Comparison of ENCODE assay signal across 24 cellular contexts in genomic region chr1:100730130-100730529, GRCh38. TPM values are rescaled to one million over a fixed set of nuclear protein-coding genes. Genes with fewer than 3 reads are reported as not detected.
"Had no signal": no experiment of that assay in that cellular context is flagged by ENCODE, and none has a peak within 500 bp of the region (broad histone marks: within the 10 kb centered on the region; RNA-seq: fewer than 3 reads in every experiment).

No MANE protein-coding gene starts in this region.

- H3K27me3 ChIP-seq: adrenal gland, left lung, thyroid gland, upper lobe of right lung had no signal

- H3K36me3 ChIP-seq: left lung, thyroid gland, upper lobe of right lung, WERI-Rb-1 had no signal

- H3K9me3 ChIP-seq: adrenal gland, left lung, thyroid gland, upper lobe of right lung had no signal

- H3K9me3 Mint-ChIP-seq: stimulated activated naive CD8-positive, alpha-beta T cell treated with anti-CD3 and anti-CD28 coated beads, Interleukin-15, Interleukin-2, amounts not matched to agents 100 ng/mL and 50 ng/mL, for 24 hours; T-cell; T-helper 2 cell treated with Interferon-gamma antibody and Interleukin-4, amounts not matched to agents 5 μg/mL and 100 μg/mL, for 36 hours had no signal

- H3K4me1 ChIP-seq: thyroid gland had no signal

- H3K4me3 ChIP-seq: adrenal gland, left lung, lung, thyroid gland, upper lobe of right lung had no signal

- H3K4me1 Mint-ChIP-seq: activated CD4-positive, alpha-beta T cell treated with anti-CD3 and anti-CD28 coated beads, Interleukin-2, amount 10 ng/mL, durations not matched to agents 7 days and 5 days; naive B cell; neural crest cell; T-cell had no signal

- H3K4me3 Mint-ChIP-seq: activated CD4-positive, alpha-beta T cell treated with anti-CD3 and anti-CD28 coated beads, Interleukin-2, amount 10 ng/mL, durations not matched to agents 7 days and 5 days; activated CD8-positive, alpha-beta T cell treated with anti-CD3 and anti-CD28 coated beads, Interleukin-2, amount 10 ng/mL, durations not matched to agents 7 days and 5 days; naive B cell; neural crest cell; stimulated activated naive CD8-positive, alpha-beta T cell treated with anti-CD3 and anti-CD28 coated beads, Interleukin-15, Interleukin-2, amounts not matched to agents 100 ng/mL and 50 ng/mL, for 24 hours; T-cell; T-helper 2 cell treated with Interferon-gamma antibody and Interleukin-4, amounts not matched to agents 5 μg/mL and 100 μg/mL, for 36 hours had no signal

- H3K36me3 Mint-ChIP-seq: activated naive CD4-positive, alpha-beta T cell treated with anti-CD3 and anti-CD28 coated beads, Interleukin-2, amount 50 U/mL, for 72 hours; naive B cell; T-cell had no signal

- ATAC-seq: activated CD8-positive, alpha-beta T cell treated with anti-CD3 and anti-CD28 coated beads, Interleukin-2, amount 10 ng/mL, durations not matched to agents 7 days and 5 days; activated naive CD4-positive, alpha-beta T cell treated with anti-CD3 and anti-CD28 coated beads, Interleukin-2, amount 50 U/mL, for 72 hours; left lung; T-cell; upper lobe of right lung had no signal

- DNase-seq: activated CD4-positive, alpha-beta T cell treated with anti-CD3 and anti-CD28 coated beads, Interleukin-2, amount 10 ng/mL, durations not matched to agents 7 days and 5 days; activated CD4-positive, CD25-positive, alpha-beta regulatory T cell treated with anti-CD3 and anti-CD28 coated beads, Interleukin-2, amount 50 U/mL, for 72 hours; activated CD8-positive, alpha-beta T cell treated with anti-CD3 and anti-CD28 coated beads, Interleukin-2, amount 10 ng/mL, durations not matched to agents 7 days and 5 days; activated gamma-delta T cell treated with Interleukin-2 at 50 U/mL for 16 hours; activated T-cell treated with anti-CD3 and anti-CD28 coated beads, Interleukin-2, amount 50 U/mL, for 1 hour; adrenal gland; cerebellar nuclear complex; cortex of kidney; foreskin melanocyte; left lung; naive B cell; occipital lobe; retina; stimulated activated CD4-positive, alpha-beta T cell treated with anti-CD3 and anti-CD28 coated beads, Interleukin-4, amount 100 ng/mL, for 4 hours; substantia nigra; T-cell; thyroid gland; upper lobe of right lung; WERI-Rb-1 had no signal

- H3K27ac Mint-ChIP-seq: activated CD4-positive, alpha-beta T cell treated with anti-CD3 and anti-CD28 coated beads, Interleukin-2, amount 10 ng/mL, durations not matched to agents 7 days and 5 days; activated CD8-positive, alpha-beta T cell treated with anti-CD3 and anti-CD28 coated beads, Interleukin-2, amount 10 ng/mL, durations not matched to agents 7 days and 5 days; activated naive CD4-positive, alpha-beta T cell treated with anti-CD3 and anti-CD28 coated beads, Interleukin-2, amount 50 U/mL, for 72 hours; naive B cell; stimulated activated naive CD8-positive, alpha-beta T cell treated with anti-CD3 and anti-CD28 coated beads, Interleukin-15, Interleukin-2, amounts not matched to agents 100 ng/mL and 50 ng/mL, for 24 hours; T-cell; T-helper 2 cell treated with Interferon-gamma antibody and Interleukin-4, amounts not matched to agents 5 μg/mL and 100 μg/mL, for 36 hours had no signal

RNA-seq across cellular contexts. Expression of gene VCAM1, which starts 10.6 kb away (rescaled TPM):
- total RNA-seq: activated CD4-positive, alpha-beta T cell treated with anti-CD3 and anti-CD28 coated beads, Interleukin-2, amount 10 ng/mL, durations not matched to agents 7 days and 5 days had no signal
